Comparison of ENCODE assay signal across 13 cellular contexts in genomic region chr11:77244277-77245014, GRCh38. TPM values are rescaled to one million over a fixed set of nuclear protein-coding genes. Genes with fewer than 3 reads are reported as not detected.
A peak's percentile ranks its signal among the peaks of the same experiment; 100 is the strongest.
DNase-seq lines count a peak whose midpoint lies in the region; ATAC-seq and TF ChIP-seq lines count a peak whose summit lies in the region.
"Had no signal": no experiment of that assay in that cellular context is flagged by ENCODE, and none has a peak within 500 bp of the region (broad histone marks: within the 10 kb centered on the region; RNA-seq: fewer than 3 reads in every experiment).

No MANE protein-coding gene starts in this region.

- POLR2A ChIA-PET in A673 (lab: Charles Lee; ENCODE audit: low non-redundant PET): no interaction called here

- DNase-seq in A673 (ENCODE audit: low spot score) (peak; percentile 89), HCEC 1CT (peak; percentile 89), adipocyte (ENCODE audit: low read depth) (peak; percentile 59), iris pigment epithelial cell (ENCODE audit: low read depth) (peak; percentile 76), immature natural killer cell (no peak), SHP77 (lab: John Stamatoyannopoulos, UW) (no peak), D341Med (ENCODE audit: low spot score) (no peak)
- DNase-seq: colonic mucosa, NCI-H1092, RPMI8226, sigmoid colon had no signal

- no peak overlapping the region for H3K9ac ChIP-seq in adipocyte (ENCODE audit: low read length)

- TF ChIP-seq CTCF in A673 (conservative IDR thresholded peaks at IDR 0.05; ENCODE audit: low read depth, low read length): no peak

- no peaks in the 10 kb centered on the region for H3K4me1 Mint-ChIP-seq in immature natural killer cell

- no peak overlapping the region for H3K27ac Mint-ChIP-seq in immature natural killer cell

- H3K9me3 ChIP-seq in A673 (ENCODE audit: low read depth, low read length, poor library complexity, severe bottlenecking): peaks cover 8% of the 10 kb centered on the region
- H3K9me3 ChIP-seq in adipocyte (ENCODE audit: control insufficient read depth, low read length): peaks cover 5% of the 10 kb centered on the region
- H3K9me3 ChIP-seq: colonic mucosa had no signal

- H3K36me3 ChIP-seq in A673 (ENCODE audit: insufficient read depth, low read length, poor library complexity, severe bottlenecking): no peaks in the 10 kb centered on the region
- H3K36me3 ChIP-seq in adipocyte (ENCODE audit: control insufficient read depth, insufficient read depth, low read length, severe bottlenecking): no peaks in the 10 kb centered on the region
- H3K36me3 ChIP-seq: colonic mucosa, sigmoid colon had no signal

- peaks cover 0 to 3% (median 0%) of the 10 kb centered on the region in 3 donors for H3K27me3 Mint-ChIP-seq in immature natural killer cell (ENCODE audit: low read depth in 3 of 3)

- H3K27ac ChIP-seq in A673 (ENCODE audit: low read depth, low read length, poor library complexity, severe bottlenecking): no peak overlapping the region
- H3K27ac ChIP-seq: sigmoid colon had no signal

- no peaks in the 10 kb centered on the region for H3K27me3 ChIP-seq in A673 (replicated peaks; ENCODE audit: insufficient read depth, low read depth, low read length, poor library complexity)
- no peaks in the 10 kb centered on the region for H3K27me3 ChIP-seq in adipocyte (replicated peaks; ENCODE audit: control insufficient read depth, insufficient read depth, low read length)
- H3K27me3 ChIP-seq: colonic mucosa, sigmoid colon had no signal

- H3K36me3 Mint-ChIP-seq in immature natural killer cell: no peaks in the 10 kb centered on the region

- CTCF ChIA-PET in A673 (lab: Charles Lee): no interaction called here

- peaks cover 0 to 1% (median 0%) of the 10 kb centered on the region in 6 donors for H3K9me3 Mint-ChIP-seq in immature natural killer cell

- ATAC-seq in GM18868 (IDR thresholded peaks at IDR 0.05; ENCODE audit: unreplicated experiment): no peak

- no peak overlapping the region for H3K4me3 Mint-ChIP-seq in immature natural killer cell

- H3K4me1 ChIP-seq in A673 (ENCODE audit: insufficient read depth, low read length, poor library complexity, severe bottlenecking): peaks cover 6% of the 10 kb centered on the region
- H3K4me1 ChIP-seq in adipocyte (ENCODE audit: control insufficient read depth, insufficient read depth, low read length): peaks cover 10% of the 10 kb centered on the region
- H3K4me1 ChIP-seq: colonic mucosa, sigmoid colon had no signal

- intact Hi-C loops in A673 (cut with micrococcal nuclease; ENCODE audit: unreplicated experiment): no loop called here

- no peak overlapping the region for H3K4me3 ChIP-seq in A673 (ENCODE audit: low read depth, low read length, poor library complexity, severe bottlenecking)
- H3K4me3 ChIP-seq in adipocyte (ENCODE audit: low read length): no peak overlapping the region
- H3K4me3 ChIP-seq: colonic mucosa, sigmoid colon had no signal

- BruUV-seq in A673 (replicated peaks; lab: Mats Ljungman, UMichigan): no TSS peak

RNA-seq across cellular contexts. Expression of gene GDPD4, which starts 57.0 kb away (rescaled TPM):
- not detected in 2 replicates for total RNA-seq in A673 (2021)
- not detected for polyA plus RNA-seq in immature natural killer cell
- total RNA-seq: activated CD8-positive, alpha-beta memory T cell treated with anti-CD3 and anti-CD28 coated beads for 36 hours; colonic mucosa; sigmoid colon had no signal
- polyA plus RNA-seq: sigmoid colon had no signal

Comparison
In these comparisons a context has a peak if more than half of its experiments do, and no peak if none do; other contexts are left out.
1. DNase-seq: peak in A673 (single experiment), HCEC 1CT (single experiment), adipocyte (single experiment) and iris pigment epithelial cell (single experiment); none in immature natural killer cell (0 of 3), SHP77 (0 of 2) and D341Med (single experiment).